In the genomic region with DNA sequence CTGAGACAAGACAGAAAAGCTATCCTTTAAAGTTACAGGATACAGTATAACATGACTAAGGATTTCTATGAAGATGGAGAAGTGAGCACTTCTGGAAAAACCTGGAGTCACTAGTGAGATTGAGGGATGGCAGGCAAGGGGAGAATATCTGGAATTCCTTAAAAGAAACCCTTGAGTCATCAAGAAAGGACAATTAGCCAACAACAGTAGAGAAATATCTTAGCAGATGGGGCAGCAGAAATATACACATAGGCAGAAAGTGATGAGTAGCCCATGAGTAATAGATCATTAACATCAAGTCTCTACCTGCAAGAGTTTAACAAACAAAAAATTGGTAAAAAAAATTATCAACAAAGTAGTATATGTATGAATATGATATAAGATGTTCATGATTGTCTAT, we compare ENCODE assay signal across 13 cellular contexts.
"Had no signal": no experiment of that assay in that cellular context is flagged by ENCODE, and none has a peak within 500 bp of the region (broad histone marks: within the 10 kb centered on the region; RNA-seq: fewer than 3 reads in every experiment).

No MANE protein-coding gene starts in this region.

- H3K27me3 ChIP-seq: dorsolateral prefrontal cortex, gastrocnemius medialis, neutrophil, right atrium auricular region, thyroid gland had no signal

- DNase-seq: activated CD4-positive, alpha-beta memory T cell treated with anti-CD3 and anti-CD28 coated beads, Interleukin-2, amount 10 ng/mL, durations not matched to agents 7 days and 5 days; activated CD8-positive, alpha-beta memory T cell treated with anti-CD3 and anti-CD28 coated beads, Interleukin-2, amount 50 U/mL, for 48 hours; activated naive CD8-positive, alpha-beta T cell treated with anti-CD3 and anti-CD28 coated beads, Interleukin-2, amount 10 ng/mL, durations not matched to agents 7 days and 5 days; anterior cingulate cortex; dorsolateral prefrontal cortex; gastrocnemius medialis; lower lobe of right lung; naive thymus-derived CD4-positive, alpha-beta T cell; posterior cingulate gyrus; thyroid gland had no signal

- H3K4me3 ChIP-seq: dorsolateral prefrontal cortex, gastrocnemius medialis, lower lobe of right lung, right atrium auricular region, skin epidermis, thyroid gland had no signal

- H3K36me3 ChIP-seq: gastrocnemius medialis, lower lobe of right lung, neutrophil, right atrium auricular region, thyroid gland had no signal

- ATAC-seq: gastrocnemius medialis; lower lobe of right lung; naive thymus-derived CD4-positive, alpha-beta T cell had no signal

- H3K4me1 ChIP-seq: gastrocnemius medialis, lower lobe of right lung, right atrium auricular region, thyroid gland had no signal

- H3K9me3 ChIP-seq: gastrocnemius medialis, lower lobe of right lung, neutrophil, right atrium auricular region, thyroid gland had no signal
